Comparison of ENCODE assay signal across 17 cellular contexts in the genomic region with DNA sequence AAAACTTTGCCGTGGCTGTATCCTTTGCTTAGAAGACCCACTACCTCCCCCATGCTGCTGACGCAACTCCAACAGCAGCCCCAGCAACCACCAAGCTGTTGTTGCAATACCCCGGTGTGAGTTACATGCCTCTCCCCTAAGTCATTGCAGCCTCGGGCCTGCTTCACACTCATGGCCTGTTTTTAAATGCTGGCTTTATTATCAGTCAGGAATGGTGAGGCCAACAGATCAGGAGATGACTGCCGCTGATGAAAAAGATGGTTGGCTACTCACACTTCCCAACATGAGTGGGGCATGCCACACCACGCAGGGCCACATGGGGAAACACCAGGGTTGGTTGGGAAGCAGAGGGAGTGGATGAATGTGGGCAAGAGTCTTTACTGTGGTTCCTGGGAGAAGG.
DNase-seq lines count a peak whose midpoint lies in the region; ATAC-seq lines count a peak whose summit lies in the region.
"Had no signal": no experiment of that assay in that cellular context is flagged by ENCODE, and none has a peak within 500 bp of the region (broad histone marks: within the 10 kb centered on the region; RNA-seq: fewer than 3 reads in every experiment).

No MANE protein-coding gene starts in this region.

- no peak overlapping the region for H2BK12ac ChIP-seq in trophoblast cell (ENCODE audit: low read length)

- H2AK5ac ChIP-seq in trophoblast cell (ENCODE audit: low read length) = no peak overlapping the region

- H2BK120ac ChIP-seq in trophoblast cell (ENCODE audit: insufficient read depth, low read length, poor library complexity) = no peak overlapping the region

- H3K79me1 ChIP-seq in trophoblast cell (ENCODE audit: low read length) = no peaks in the 10 kb centered on the region

- no peak overlapping the region for H4K12ac ChIP-seq in trophoblast cell (ENCODE audit: low read depth, low read length)

- H3K9ac ChIP-seq in trophoblast cell (ENCODE audit: low read length) = no peak overlapping the region
- H3K9ac ChIP-seq: neural progenitor cell had no signal

- no peaks in the 10 kb centered on the region for H3K4me1 ChIP-seq in trophoblast cell (ENCODE audit: control insufficient read depth in 1 of 2, insufficient read depth in 2 of 2, low read length in 2 of 2)
- H3K4me1 ChIP-seq: gastrocnemius medialis, transverse colon had no signal

- no peak overlapping the region for H3K4ac ChIP-seq in trophoblast cell (ENCODE audit: low read depth, low read length)

- no peak overlapping the region for H4K8ac ChIP-seq in trophoblast cell (ENCODE audit: low read depth, low read length)

- no peak overlapping the region for H3K18ac ChIP-seq in trophoblast cell (ENCODE audit: low read length)

- no peak overlapping the region for H3K27ac ChIP-seq in trophoblast cell (ENCODE audit: low read depth, low read length)
- H3K27ac ChIP-seq: gastrocnemius medialis, neural progenitor cell, PC-9, transverse colon had no signal

- WGBS in trophoblast cell (ENCODE audit: extremely low coverage, insufficient coverage, insufficient read length) = no CpG with 5 or more reads among the region's 6 CpGs

- DNase-seq in GOT3 (lab: John Stamatoyannopoulos, UW) (peak; percentile 30), NOMO-1 (lab: John Stamatoyannopoulos, UW; ENCODE audit: unreplicated experiment in 2 of 2) (peak; percentile 76 to 85), dedifferentiated amniotic fluid mesenchymal stem cell (ENCODE audit: extremely low spot score) (peak; percentile 73), trophoblast cell (peak; percentile 91 to 95)
- DNase-seq in activated CD4-positive, alpha-beta T cell treated with anti-CD3 and anti-CD28 coated beads, Interleukin-2, amount 50 U/mL, for 1 hour = no peak
- DNase-seq: activated CD4-positive, alpha-beta memory T cell treated with anti-CD3 and anti-CD28 coated beads for 36 hours; activated gamma-delta T cell treated with Interleukin-2 at 50 U/mL for 16 hours; DMS153; gastrocnemius medialis; Kasumi-1; PC-9; T-helper 2 cell; transverse colon had no signal

- H2BK5ac ChIP-seq in trophoblast cell (ENCODE audit: low read depth, low read length, poor library complexity) = no peak overlapping the region

- H3K23ac ChIP-seq in trophoblast cell (ENCODE audit: low read length) = no peak overlapping the region

- H2AFZ ChIP-seq in trophoblast cell (ENCODE audit: insufficient read depth, low read length, poor library complexity) = no peak overlapping the region
- H2AFZ ChIP-seq: neural progenitor cell, PC-9 had no signal

- no peaks in the 10 kb centered on the region for H3K27me3 ChIP-seq in trophoblast cell (ENCODE audit: insufficient read depth, low read length)
- H3K27me3 ChIP-seq: neural progenitor cell, transverse colon had no signal

- H3K14ac ChIP-seq in trophoblast cell (ENCODE audit: low read length) = no peak overlapping the region

- ATAC-seq in HG02610 (IDR thresholded peaks at IDR 0.05; ENCODE audit: unreplicated experiment) = no peak
- no peak for ATAC-seq in GM18520 (IDR thresholded peaks at IDR 0.05; ENCODE audit: unreplicated experiment)
- no peak for ATAC-seq in HG03565 (IDR thresholded peaks at IDR 0.05; ENCODE audit: unreplicated experiment)
- ATAC-seq: gastrocnemius medialis had no signal

- H4K91ac ChIP-seq in trophoblast cell (ENCODE audit: low read depth, low read length) = no peak overlapping the region

- H3K79me2 ChIP-seq in trophoblast cell (ENCODE audit: control insufficient read depth, insufficient read depth, low read length, poor library complexity) = no peaks in the 10 kb centered on the region

- no peak overlapping the region for H3K4me2 ChIP-seq in trophoblast cell (ENCODE audit: low read length)
- H3K4me2 ChIP-seq: neural progenitor cell, PC-9 had no signal

- no peak overlapping the region for H3K4me3 ChIP-seq in trophoblast cell (ENCODE audit: low read depth, low read length)
- H3K4me3 ChIP-seq: gastrocnemius medialis, neural progenitor cell, PC-9, transverse colon had no signal

- no peaks in the 10 kb centered on the region for H3K9me3 ChIP-seq in trophoblast cell (ENCODE audit: insufficient read depth, low read depth, low read length)
- H3K9me3 ChIP-seq: gastrocnemius medialis, transverse colon had no signal

- H3K36me3 ChIP-seq in trophoblast cell (ENCODE audit: control insufficient read depth in 1 of 2, insufficient read depth in 2 of 2, low read length in 2 of 2) = no peaks in the 10 kb centered on the region
- H3K36me3 ChIP-seq: gastrocnemius medialis, neural progenitor cell, transverse colon had no signal
